ENCODE assay signal across 25 cellular contexts in genomic region chr3:193859195-193859594, GRCh38.
DNase-seq lines count a peak whose midpoint lies in the region; ATAC-seq, FAIRE-seq and TF ChIP-seq lines count a peak whose summit lies in the region.
"Had no signal": no experiment of that assay in that cellular context is flagged by ENCODE, and none has a peak within 500 bp of the region (broad histone marks: within the 10 kb centered on the region; RNA-seq: fewer than 3 reads in every experiment).

No MANE protein-coding gene starts in this region.

- H2BK15ac ChIP-seq in mesenchymal stem cell (ENCODE audit: low read depth, poor library complexity, severe bottlenecking), result no peak overlapping the region

- H3K27me3 Mint-ChIP-seq in natural killer cell treated with Interleukin-12 subunit alpha and Interleukin-12 subunit beta and Interleukin-15 and Interleukin-18, amount 100 ng/mL, for 72 hours, result peaks cover 3 to 25% of the 10 kb centered on the region in 2 donors
- H3K27me3 Mint-ChIP-seq in natural killer cell (ENCODE audit: low read depth in 2 of 2), result peaks cover 7 to 11% of the 10 kb centered on the region in 2 donors
- H3K27me3 Mint-ChIP-seq: CD4-positive, alpha-beta T cell had no signal

- H3K4me3 ChIP-seq in bronchial epithelial cell (ENCODE audit: low read depth, low read length), result no peak overlapping the region
- H3K4me3 ChIP-seq in mesenchymal stem cell (ENCODE audit: insufficient read depth in 1 of 2, low read depth in 1 of 2, low read length in 2 of 2), result no peak overlapping the region
- H3K4me3 ChIP-seq in right lobe of liver, result no peak overlapping the region
- H3K4me3 ChIP-seq: GM23338 had no signal

- no peak overlapping the region for H3K14ac ChIP-seq in mesenchymal stem cell (ENCODE audit: low read length in 2 of 2)

- peak; percentile 10 for DNase-seq in natural killer cell treated with Interleukin-12 subunit alpha and Interleukin-12 subunit beta and Interleukin-15 and Interleukin-18, amount 100 ng/mL, for 72 hours (ENCODE audit: low spot score)
- DNase-seq in natural killer cell (no peak), bronchial epithelial cell (ENCODE audit: low read depth) (peak; percentile 69), mesenchymal stem cell (no peak), right lobe of liver (no peak), SIG-M5 treated with dmso at 0.1 percent for 504 hours (lab: John Stamatoyannopoulos, UW; ENCODE audit: unreplicated experiment) (no peak)
- DNase-seq: Caco-2; CD4-positive, alpha-beta T cell; GF-D8; IMR-90; Kasumi-1; MM.1S; NCI-H1092; NCI-H146; NCI-H2029 treated with DMSO at 0.1 percent for 48 hours; NCI-H2171; NCI-H748 treated with DMSO at 0.1 percent for 48 hours; NK-92 treated with Interleukin-12 subunit alpha and Interleukin-12 subunit beta, amount 100 ng/mL, for 24 hours; SHP77; SK-N-SH had no signal

- H2BK5ac ChIP-seq in mesenchymal stem cell (ENCODE audit: low read depth, low read length, poor library complexity, severe bottlenecking), result no peak overlapping the region

- H3K36me3 ChIP-seq in bronchial epithelial cell (ENCODE audit: control insufficient read depth, insufficient read depth, low read length) (no peaks in the 10 kb centered on the region), mesenchymal stem cell (ENCODE audit: control insufficient read depth in 1 of 2, insufficient read depth in 2 of 2, low read depth in 1 of 2, low read length in 2 of 2) (no peaks in the 10 kb centered on the region), right lobe of liver (no peaks in the 10 kb centered on the region)

- H3K79me1 ChIP-seq in mesenchymal stem cell (replicated peaks; ENCODE audit: low read length, poor library complexity, severe bottlenecking), result no peaks in the 10 kb centered on the region

- no peak overlapping the region for H4K91ac ChIP-seq in mesenchymal stem cell (ENCODE audit: low read length)

- H3K23ac ChIP-seq in mesenchymal stem cell (ENCODE audit: low read length in 2 of 2), result no peak overlapping the region

- H2BK12ac ChIP-seq in mesenchymal stem cell (ENCODE audit: low read length in 2 of 2), result peak overlapping the region in 1 of 2 experiments; percentile 65

- H3K9ac ChIP-seq in mesenchymal stem cell (ENCODE audit: low read length), result no peak overlapping the region
- H3K9ac ChIP-seq: SK-N-SH had no signal

- peak overlapping the region; percentile 13 for H3K4me2 ChIP-seq in mesenchymal stem cell (ENCODE audit: low read length, poor library complexity, severe bottlenecking)
- H3K4me2 ChIP-seq: GM23338, SK-N-SH had no signal

- H2AFZ ChIP-seq in mesenchymal stem cell (ENCODE audit: low read depth, low read length), result no peak overlapping the region
- H2AFZ ChIP-seq: GM23338 had no signal

- TF ChIP-seq CTCF in natural killer cell (IDR thresholded peaks at IDR 0.05), result no peak
- TF ChIP-seq CTCF in bronchial epithelial cell (IDR thresholded peaks at IDR 0.05; ENCODE audit: insufficient read depth, low read length, severe bottlenecking), result no peak
- no peak for TF ChIP-seq CTCF in right lobe of liver (IDR thresholded peaks at IDR 0.05)

- no peaks in the 10 kb centered on the region for H3K9me3 Mint-ChIP-seq in natural killer cell treated with Interleukin-12 subunit alpha and Interleukin-12 subunit beta and Interleukin-15 and Interleukin-18, amount 100 ng/mL, for 72 hours
- H3K9me3 Mint-ChIP-seq in natural killer cell, result no peaks in the 10 kb centered on the region
- H3K9me3 Mint-ChIP-seq: CD4-positive, alpha-beta T cell had no signal

- H3K27me3 ChIP-seq in bronchial epithelial cell (ENCODE audit: control insufficient read depth, insufficient read depth, low read length) (no peaks in the 10 kb centered on the region), mesenchymal stem cell (ENCODE audit: control insufficient read depth in 1 of 2, insufficient read depth in 1 of 2, low read length in 2 of 2) (peaks cover 0 to 14% of the 10 kb centered on the region in 2 experiments), right lobe of liver (no peaks in the 10 kb centered on the region)

- no peak overlapping the region for H2BK120ac ChIP-seq in mesenchymal stem cell (ENCODE audit: low read depth, low read length)

- peak overlapping the region in 1 of 2 experiments; percentile 44 for H3K18ac ChIP-seq in mesenchymal stem cell (ENCODE audit: low read depth in 1 of 2, low read length in 2 of 2)

- no peak for FAIRE-seq in bronchial epithelial cell (lab: Jason Lieb, UNC)
- FAIRE-seq: A204.1, GM18507 had no signal

- no peaks in the 10 kb centered on the region for H3K36me3 Mint-ChIP-seq in natural killer cell treated with Interleukin-12 subunit alpha and Interleukin-12 subunit beta and Interleukin-15 and Interleukin-18, amount 100 ng/mL, for 72 hours
- no peaks in the 10 kb centered on the region for H3K36me3 Mint-ChIP-seq in natural killer cell

- no peaks in the 10 kb centered on the region for H3K4me1 Mint-ChIP-seq in natural killer cell treated with Interleukin-12 subunit alpha and Interleukin-12 subunit beta and Interleukin-15 and Interleukin-18, amount 100 ng/mL, for 72 hours (ENCODE audit: low read depth in 2 of 2)
- no peaks in the 10 kb centered on the region for H3K4me1 Mint-ChIP-seq in natural killer cell
- H3K4me1 Mint-ChIP-seq: GM23338 had no signal

- H4K8ac ChIP-seq in mesenchymal stem cell (ENCODE audit: low read length), result no peak overlapping the region

- no peak for ATAC-seq in natural killer cell treated with Interleukin-12 subunit alpha and Interleukin-12 subunit beta and Interleukin-15 and Interleukin-18, amount 100 ng/mL, for 72 hours
- ATAC-seq in natural killer cell (no peak), HG03432 (IDR thresholded peaks at IDR 0.05; ENCODE audit: unreplicated experiment) (no peak), right lobe of liver (no peak), GM18519 (IDR thresholded peaks at IDR 0.05; ENCODE audit: low FRiP score, unreplicated experiment) (no peak)
- ATAC-seq: GM23338 had no signal

- intact Hi-C loops in natural killer cell (cut with micrococcal nuclease) (no loop called here), right lobe of liver (cut with DNase I) (no loop called here)

- TF ChIP-seq POLR2A in right lobe of liver (IDR thresholded peaks at IDR 0.05), result no peak

- no peak overlapping the region for H3K27ac Mint-ChIP-seq in natural killer cell treated with Interleukin-12 subunit alpha and Interleukin-12 subunit beta and Interleukin-15 and Interleukin-18, amount 100 ng/mL, for 72 hours
- no peak overlapping the region for H3K27ac Mint-ChIP-seq in natural killer cell
- H3K27ac Mint-ChIP-seq: CD4-positive, alpha-beta T cell; GM23338 had no signal

- no peak overlapping the region for H3K4me3 Mint-ChIP-seq in natural killer cell treated with Interleukin-12 subunit alpha and Interleukin-12 subunit beta and Interleukin-15 and Interleukin-18, amount 100 ng/mL, for 72 hours
- no peak overlapping the region for H3K4me3 Mint-ChIP-seq in natural killer cell
- H3K4me3 Mint-ChIP-seq: CD4-positive, alpha-beta T cell; GM23338 had no signal

- no peak overlapping the region for H3K27ac ChIP-seq in mesenchymal stem cell (ENCODE audit: low read length, poor library complexity, severe bottlenecking)
- H3K27ac ChIP-seq in right lobe of liver, result no peak overlapping the region

- no peak overlapping the region for H3K4ac ChIP-seq in mesenchymal stem cell (ENCODE audit: low read depth in 1 of 2, low read length in 2 of 2)

- H3K4me1 ChIP-seq in mesenchymal stem cell (ENCODE audit: control insufficient read depth, insufficient read depth, low read depth, low read length) (no peaks in the 10 kb centered on the region), right lobe of liver (peaks cover 0 to 7% (median 0%) of the 10 kb centered on the region in 4 donors)

- H2AK5ac ChIP-seq in mesenchymal stem cell (ENCODE audit: low read length, severe bottlenecking), result no peak overlapping the region

- H3K9me3 ChIP-seq in mesenchymal stem cell (ENCODE audit: control insufficient read depth, low read length), result no peaks in the 10 kb centered on the region
- H3K9me3 ChIP-seq in right lobe of liver, result no peaks in the 10 kb centered on the region
- H3K9me3 ChIP-seq: Caco-2, SK-N-SH had no signal

- WGBS in mesenchymal stem cell, result 91% methylated on average over 3 of the region's 3 CpGs
- 81% methylated on average over 3 of the region's 3 CpGs for WGBS in right lobe of liver (ENCODE audit: insufficient coverage, low coverage, low lambda C conversion rate, missing lambda C conversion rate)

Comparison
In these comparisons a context has a peak if more than half of its experiments do, and no peak if none do; other contexts are left out.
1. DNase-seq: peak in natural killer cell treated with Interleukin-12 subunit alpha and Interleukin-12 subunit beta and Interleukin-15 and Interleukin-18, amount 100 ng/mL, for 72 hours (single experiment) and bronchial epithelial cell (single experiment); none in natural killer cell (single experiment), mesenchymal stem cell (single experiment), right lobe of liver (0 of 3) and SIG-M5 treated with dmso at 0.1 percent for 504 hours (single experiment).